1 cellular context compared by ENCODE assay signal in genomic region chr4:165190591-165191212, GRCh38.
TF ChIP-seq lines count a peak whose summit lies in the region.

No MANE protein-coding gene starts in this region.

TF ChIP-seq in GM23338, 12 proteins besides CTCF, POLR2A, EP300 and RAD21 (continued from another document):
- TF ChIP-seq, protein P1, sequence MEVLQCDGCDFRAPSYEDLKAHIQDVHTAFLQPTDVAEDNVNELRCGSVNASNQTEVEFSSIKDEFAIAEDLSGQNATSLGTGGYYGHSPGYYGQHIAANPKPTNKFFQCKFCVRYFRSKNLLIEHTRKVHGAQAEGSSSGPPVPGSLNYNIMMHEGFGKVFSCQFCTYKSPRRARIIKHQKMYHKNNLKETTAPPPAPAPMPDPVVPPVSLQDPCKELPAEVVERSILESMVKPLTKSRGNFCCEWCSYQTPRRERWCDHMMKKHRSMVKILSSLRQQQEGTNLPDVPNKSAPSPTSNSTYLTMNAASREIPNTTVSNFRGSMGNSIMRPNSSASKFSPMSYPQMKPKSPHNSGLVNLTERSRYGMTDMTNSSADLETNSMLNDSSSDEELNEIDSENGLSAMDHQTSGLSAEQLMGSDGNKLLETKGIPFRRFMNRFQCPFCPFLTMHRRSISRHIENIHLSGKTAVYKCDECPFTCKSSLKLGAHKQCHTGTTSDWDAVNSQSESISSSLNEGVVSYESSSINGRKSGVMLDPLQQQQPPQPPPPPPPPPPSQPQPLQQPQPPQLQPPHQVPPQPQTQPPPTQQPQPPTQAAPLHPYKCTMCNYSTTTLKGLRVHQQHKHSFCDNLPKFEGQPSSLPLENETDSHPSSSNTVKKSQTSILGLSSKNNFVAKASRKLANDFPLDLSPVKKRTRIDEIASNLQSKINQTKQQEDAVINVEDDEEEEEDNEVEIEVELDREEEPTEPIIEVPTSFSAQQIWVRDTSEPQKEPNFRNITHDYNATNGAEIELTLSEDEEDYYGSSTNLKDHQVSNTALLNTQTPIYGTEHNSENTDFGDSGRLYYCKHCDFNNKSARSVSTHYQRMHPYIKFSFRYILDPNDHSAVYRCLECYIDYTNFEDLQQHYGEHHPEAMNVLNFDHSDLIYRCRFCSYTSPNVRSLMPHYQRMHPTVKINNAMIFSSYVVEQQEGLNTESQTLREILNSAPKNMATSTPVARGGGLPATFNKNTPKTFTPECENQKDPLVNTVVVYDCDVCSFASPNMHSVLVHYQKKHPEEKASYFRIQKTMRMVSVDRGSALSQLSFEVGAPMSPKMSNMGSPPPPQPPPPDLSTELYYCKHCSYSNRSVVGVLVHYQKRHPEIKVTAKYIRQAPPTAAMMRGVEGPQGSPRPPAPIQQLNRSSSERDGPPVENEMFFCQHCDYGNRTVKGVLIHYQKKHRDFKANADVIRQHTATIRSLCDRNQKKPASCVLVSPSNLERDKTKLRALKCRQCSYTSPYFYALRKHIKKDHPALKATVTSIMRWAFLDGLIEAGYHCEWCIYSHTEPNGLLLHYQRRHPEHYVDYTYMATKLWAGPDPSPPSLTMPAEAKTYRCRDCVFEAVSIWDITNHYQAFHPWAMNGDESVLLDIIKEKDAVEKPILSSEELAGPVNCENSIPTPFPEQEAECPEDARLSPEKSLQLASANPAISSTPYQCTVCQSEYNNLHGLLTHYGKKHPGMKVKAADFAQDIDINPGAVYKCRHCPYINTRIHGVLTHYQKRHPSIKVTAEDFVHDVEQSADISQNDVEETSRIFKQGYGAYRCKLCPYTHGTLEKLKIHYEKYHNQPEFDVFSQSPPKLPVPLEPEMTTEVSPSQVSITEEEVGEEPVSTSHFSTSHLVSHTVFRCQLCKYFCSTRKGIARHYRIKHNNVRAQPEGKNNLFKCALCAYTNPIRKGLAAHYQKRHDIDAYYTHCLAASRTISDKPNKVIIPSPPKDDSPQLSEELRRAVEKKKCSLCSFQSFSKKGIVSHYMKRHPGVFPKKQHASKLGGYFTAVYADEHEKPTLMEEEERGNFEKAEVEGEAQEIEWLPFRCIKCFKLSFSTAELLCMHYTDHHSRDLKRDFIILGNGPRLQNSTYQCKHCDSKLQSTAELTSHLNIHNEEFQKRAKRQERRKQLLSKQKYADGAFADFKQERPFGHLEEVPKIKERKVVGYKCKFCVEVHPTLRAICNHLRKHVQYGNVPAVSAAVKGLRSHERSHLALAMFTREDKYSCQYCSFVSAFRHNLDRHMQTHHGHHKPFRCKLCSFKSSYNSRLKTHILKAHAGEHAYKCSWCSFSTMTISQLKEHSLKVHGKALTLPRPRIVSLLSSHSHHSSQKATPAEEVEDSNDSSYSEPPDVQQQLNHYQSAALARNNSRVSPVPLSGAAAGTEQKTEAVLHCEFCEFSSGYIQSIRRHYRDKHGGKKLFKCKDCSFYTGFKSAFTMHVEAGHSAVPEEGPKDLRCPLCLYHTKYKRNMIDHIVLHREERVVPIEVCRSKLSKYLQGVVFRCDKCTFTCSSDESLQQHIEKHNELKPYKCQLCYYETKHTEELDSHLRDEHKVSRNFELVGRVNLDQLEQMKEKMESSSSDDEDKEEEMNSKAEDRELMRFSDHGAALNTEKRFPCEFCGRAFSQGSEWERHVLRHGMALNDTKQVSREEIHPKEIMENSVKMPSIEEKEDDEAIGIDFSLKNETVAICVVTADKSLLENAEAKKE (CRISPR knock-in tag; IDR thresholded peaks at IDR 0.05) = no peak
- TF ChIP-seq STAT1 (IDR thresholded peaks at IDR 0.05; ENCODE audit: unreplicated experiment) = no peak
- no peak for TF ChIP-seq ZNF114 (CRISPR knock-in tag; IDR thresholded peaks at IDR 0.05)
- TF ChIP-seq, protein P2, sequence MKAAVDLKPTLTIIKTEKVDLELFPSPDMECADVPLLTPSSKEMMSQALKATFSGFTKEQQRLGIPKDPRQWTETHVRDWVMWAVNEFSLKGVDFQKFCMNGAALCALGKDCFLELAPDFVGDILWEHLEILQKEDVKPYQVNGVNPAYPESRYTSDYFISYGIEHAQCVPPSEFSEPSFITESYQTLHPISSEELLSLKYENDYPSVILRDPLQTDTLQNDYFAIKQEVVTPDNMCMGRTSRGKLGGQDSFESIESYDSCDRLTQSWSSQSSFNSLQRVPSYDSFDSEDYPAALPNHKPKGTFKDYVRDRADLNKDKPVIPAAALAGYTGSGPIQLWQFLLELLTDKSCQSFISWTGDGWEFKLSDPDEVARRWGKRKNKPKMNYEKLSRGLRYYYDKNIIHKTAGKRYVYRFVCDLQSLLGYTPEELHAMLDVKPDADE (IDR thresholded peaks at IDR 0.05) = no peak
